Comparison of ENCODE assay signal across 9 cellular contexts in the genomic region with DNA sequence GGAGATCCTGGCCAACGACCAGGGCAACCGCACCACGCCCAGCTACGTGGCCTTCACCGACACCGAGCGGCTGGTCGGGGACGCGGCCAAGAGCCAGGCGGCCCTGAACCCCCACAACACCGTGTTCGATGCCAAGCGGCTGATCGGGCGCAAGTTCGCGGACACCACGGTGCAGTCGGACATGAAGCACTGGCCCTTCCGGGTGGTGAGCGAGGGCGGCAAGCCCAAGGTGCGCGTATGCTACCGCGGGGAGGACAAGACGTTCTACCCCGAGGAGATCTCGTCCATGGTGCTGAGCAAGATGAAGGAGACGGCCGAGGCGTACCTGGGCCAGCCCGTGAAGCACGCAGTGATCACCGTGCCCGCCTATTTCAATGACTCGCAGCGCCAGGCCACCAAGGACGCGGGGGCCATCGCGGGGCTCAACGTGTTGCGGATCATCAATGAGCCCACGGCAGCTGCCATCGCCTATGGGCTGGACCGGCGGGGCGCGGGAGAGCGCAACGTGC. TPM values are rescaled to one million over a fixed set of nuclear protein-coding genes. Genes with fewer than 3 reads are reported as not detected.
A peak's percentile ranks its signal among the peaks of the same experiment; 100 is the strongest.
DNase-seq lines count a peak whose midpoint lies in the region; ATAC-seq, FAIRE-seq and TF ChIP-seq lines count a peak whose summit lies in the region.
"Not testable (repeated sequence)": the region's sequence is repeated elsewhere in the genome, so short reads cannot be mapped to it uniquely, and the experiment has no call there.
"Had no signal": no experiment of that assay in that cellular context is flagged by ENCODE, and none has a peak within 500 bp of the region (broad histone marks: within the 10 kb centered on the region; RNA-seq: fewer than 3 reads in every experiment).

No MANE protein-coding gene starts in this region.

- CTCF ChIA-PET in activated CD8-positive, alpha-beta memory T cell treated with anti-CD3 and anti-CD28 coated beads, Interleukin-2, amount 10 ng/mL, durations not matched to agents 7 days and 5 days (lab: Charles Lee) = interaction anchor here (1.5 to 1.6 kb wide), 2 partner anchors 37 to 214 kb away, joined by 6 to 9 read pairs; no protein-coding TSS in a partner anchor

- peak overlapping the region; percentile 74 for H3K4me3 Mint-ChIP-seq in activated CD8-positive, alpha-beta memory T cell treated with anti-CD3 and anti-CD28 coated beads, Interleukin-2, amount 10 ng/mL, durations not matched to agents 7 days and 5 days
- peak overlapping the region; percentile 77 for H3K4me3 Mint-ChIP-seq in dendritic cell treated with granulocyte-macrophage colony-stimulating factor and Interleukin-4, amounts not matched to agents 40 ng/mL and 50 ng/mL, for 4 days
- H3K4me3 Mint-ChIP-seq in type B pancreatic cell = peak overlapping the region; percentile 83

- peak overlapping the region; percentile 81 for H3K9ac ChIP-seq in GM23248
- not testable (repeated sequence) for H3K9ac ChIP-seq in HUES64 (ENCODE audit: low read depth, low read length); iPS-18a (ENCODE audit: low read length)

- in situ Hi-C loops in GM23248 (cut with MboI) = not testable (repeated sequence)

- H3K36me3 ChIP-seq in GM23248 (ENCODE audit: low read depth); HUES64 (ENCODE audit: insufficient read depth, low read length); iPS-18a (ENCODE audit: control insufficient read depth, low read depth, low read length); pancreas: not testable (repeated sequence)

- not testable (repeated sequence) for H4K20me1 ChIP-seq in GM23248 (ENCODE audit: insufficient read depth)

- H3K27me3 ChIP-seq in GM23248 (replicated peaks; ENCODE audit: insufficient read depth); pancreas: not testable (repeated sequence)
- H3K27me3 ChIP-seq in HUES64 (ENCODE audit: insufficient read depth, low read length) = peaks cover 46% of the 10 kb centered on the region
- H3K27me3 ChIP-seq in iPS-18a (ENCODE audit: control insufficient read depth, insufficient read depth, low read length) = peaks cover 30% of the 10 kb centered on the region

- TF ChIP-seq CTCF in GM12875 (IDR thresholded peaks at IDR 0.05; ENCODE audit: borderline replicate concordance, insufficient read depth, low read depth, low read length); pancreas (IDR thresholded peaks at IDR 0.05); type B pancreatic cell (conservative IDR thresholded peaks at IDR 0.05): not testable (repeated sequence)

- H3K27me3 Mint-ChIP-seq in activated CD8-positive, alpha-beta memory T cell treated with anti-CD3 and anti-CD28 coated beads, Interleukin-2, amount 10 ng/mL, durations not matched to agents 7 days and 5 days = peaks cover 29% of the 10 kb centered on the region
- not testable (repeated sequence) for H3K27me3 Mint-ChIP-seq in dendritic cell treated with granulocyte-macrophage colony-stimulating factor and Interleukin-4, amounts not matched to agents 40 ng/mL and 50 ng/mL, for 4 days
- H3K27me3 Mint-ChIP-seq in type B pancreatic cell = peaks cover 65% of the 10 kb centered on the region

- H3K4me3 ChIP-seq in GM12875 (ENCODE audit: low read depth, low read length) (peak overlapping the region; percentile 52), GM23248 (peak overlapping the region; percentile 79), HUES64 (ENCODE audit: low read length) (peak overlapping the region; percentile 52), iPS-18a (ENCODE audit: low read length) (peak overlapping the region; percentile 86), pancreas (peak overlapping the region in 3 of 4 donors; percentile 18 to 70 (median 47))

- intact Hi-C loops in dendritic cell treated with granulocyte-macrophage colony-stimulating factor and Interleukin-4, amounts not matched to agents 40 ng/mL and 50 ng/mL, for 4 days (cut with micrococcal nuclease); pancreas (cut with DNase I): not testable (repeated sequence)

- not testable (repeated sequence) for H3K4me1 ChIP-seq in GM23248 (ENCODE audit: insufficient read depth); HUES64 (ENCODE audit: insufficient read depth, low read length); iPS-18a (ENCODE audit: control insufficient read depth, low read depth, low read length); pancreas

- peak; percentile 37 for ATAC-seq in activated CD8-positive, alpha-beta memory T cell treated with anti-CD3 and anti-CD28 coated beads, Interleukin-2, amount 10 ng/mL, durations not matched to agents 7 days and 5 days
- peak; percentile 61 to 74 (median 68) for ATAC-seq in pancreas

- H3K27ac ChIP-seq in GM23248; HUES64 (ENCODE audit: low read depth, low read length); iPS-18a (ENCODE audit: low read length): not testable (repeated sequence)
- peak overlapping the region in 1 of 4 donors; percentile 41 for H3K27ac ChIP-seq in pancreas

- not testable (repeated sequence) for H3F3A ChIP-seq in GM23248 (ENCODE audit: insufficient read depth)

- not testable (repeated sequence) for H3K4me1 Mint-ChIP-seq in activated CD8-positive, alpha-beta memory T cell treated with anti-CD3 and anti-CD28 coated beads, Interleukin-2, amount 10 ng/mL, durations not matched to agents 7 days and 5 days; type B pancreatic cell (ENCODE audit: unreplicated experiment)
- H3K4me1 Mint-ChIP-seq in dendritic cell treated with granulocyte-macrophage colony-stimulating factor and Interleukin-4, amounts not matched to agents 40 ng/mL and 50 ng/mL, for 4 days (ENCODE audit: low read depth) = peaks cover 49% of the 10 kb centered on the region

- not testable (repeated sequence) for H3K36me3 Mint-ChIP-seq in activated CD8-positive, alpha-beta memory T cell treated with anti-CD3 and anti-CD28 coated beads, Interleukin-2, amount 10 ng/mL, durations not matched to agents 7 days and 5 days; type B pancreatic cell
- H3K36me3 Mint-ChIP-seq in dendritic cell treated with granulocyte-macrophage colony-stimulating factor and Interleukin-4, amounts not matched to agents 40 ng/mL and 50 ng/mL, for 4 days (ENCODE audit: low read depth) = peaks cover 49% of the 10 kb centered on the region

- not testable (repeated sequence) for H3K79me2 ChIP-seq in GM23248 (ENCODE audit: insufficient read depth)

- peak overlapping the region; percentile 62; the same call in 1 of the 2 replicates for H2AFZ ChIP-seq in GM23248

- H3K27ac Mint-ChIP-seq in activated CD8-positive, alpha-beta memory T cell treated with anti-CD3 and anti-CD28 coated beads, Interleukin-2, amount 10 ng/mL, durations not matched to agents 7 days and 5 days; type B pancreatic cell: not testable (repeated sequence)
- peak overlapping the region; percentile 87 for H3K27ac Mint-ChIP-seq in dendritic cell treated with granulocyte-macrophage colony-stimulating factor and Interleukin-4, amounts not matched to agents 40 ng/mL and 50 ng/mL, for 4 days

- H3K9me3 ChIP-seq in GM23248 (ENCODE audit: low read depth); HUES64 (ENCODE audit: insufficient read depth, low read depth, low read length); iPS-18a (ENCODE audit: control insufficient read depth, low read depth, low read length); pancreas: not testable (repeated sequence)

- WGBS in GM23248 (ENCODE audit: low coverage in 1 of 2, low lambda C conversion rate in 2 of 2, missing lambda C conversion rate in 2 of 2), 2 experiments = 4 to 5% methylated on average over 21 to 23 of the region's 53 CpGs
- WGBS in HUES64 = 4% methylated on average over 40 of the region's 53 CpGs
- WGBS in pancreas, 2 donors = 4 to 11% methylated on average over 31 to 42 of the region's 53 CpGs

- FAIRE-seq in pancreas (lab: Jason Lieb, UNC) = not testable (repeated sequence)

- H3K9me2 ChIP-seq in GM23248 (ENCODE audit: insufficient read depth) = not testable (repeated sequence)

- H3K4me2 ChIP-seq in GM23248 (ENCODE audit: unreplicated experiment) = not testable (repeated sequence)

- H3K9me3 Mint-ChIP-seq in activated CD8-positive, alpha-beta memory T cell treated with anti-CD3 and anti-CD28 coated beads, Interleukin-2, amount 10 ng/mL, durations not matched to agents 7 days and 5 days (ENCODE audit: low read depth); dendritic cell treated with granulocyte-macrophage colony-stimulating factor and Interleukin-4, amounts not matched to agents 40 ng/mL and 50 ng/mL, for 4 days; type B pancreatic cell: not testable (repeated sequence)

- DNase-seq in GM23248 (peak; percentile 24), pancreas (peak in 4 of 6 donors; percentile 33 to 68 (median 52))
- not testable (repeated sequence) for DNase-seq in activated CD8-positive, alpha-beta memory T cell treated with anti-CD3 and anti-CD28 coated beads, Interleukin-2, amount 10 ng/mL, durations not matched to agents 7 days and 5 days; type B pancreatic cell (ENCODE audit: extremely low spot score, unreplicated experiment)

RNA-seq across cellular contexts. Expression of a gene that starts 0.5 kb away (rescaled TPM):
- total RNA-seq in GM23248 (2014; rRNA removed; shearing (Covaris generic)) = not detected in 2 replicates
- polyA plus RNA-seq in GM23248 (2016; fragmentation: Nextera tagmentation; extraction: Ambion mirVana) (0.13 and 0.23 TPM in 2 replicates), pancreas (1 to 10 TPM; 1.6 to 3.4 TPM)
- polyA plus RNA-seq in HUES64 (2013, experiment 1 of 2) = not detected
- polyA plus RNA-seq in HUES64 (2013, experiment 2 of 2) = not detected
- total RNA-seq in activated CD8-positive, alpha-beta memory T cell treated with anti-CD3 and anti-CD28 coated beads, Interleukin-2, amount 10 ng/mL, durations not matched to agents 7 days and 5 days = 1 to 10 TPM in 1 of 2 experiments, under 1 TPM in 1; 0.47 to 1.1 TPM
- total RNA-seq in pancreas (1 to 10 TPM in 3 of 6 donors, under 1 TPM in 3; 0.19 to 2.2 (median 0.91) TPM), type B pancreatic cell (ENCODE audit: low replicate concordance) (0.77 and 1.0 TPM in 2 replicates)

RNA-seq across cellular contexts. Expression of a gene that starts 19.5 kb away (rescaled TPM):
- total RNA-seq in GM23248 (2014; rRNA removed; shearing (Covaris generic)) = not detected in 2 replicates
- polyA plus RNA-seq in GM23248 (2016; fragmentation: Nextera tagmentation; extraction: Ambion mirVana) (not detected in 2 replicates), pancreas (1 to 10 TPM; 2.1 to 3.1 TPM)
- polyA plus RNA-seq in HUES64 (2013, experiment 1 of 2) = 0.20 TPM
- 0.89 TPM for polyA plus RNA-seq in HUES64 (2013, experiment 2 of 2)
- under 1 TPM in 1 of 2 experiments, not detected in 1; 0.35 TPM for total RNA-seq in activated CD8-positive, alpha-beta memory T cell treated with anti-CD3 and anti-CD28 coated beads, Interleukin-2, amount 10 ng/mL, durations not matched to agents 7 days and 5 days
- total RNA-seq in pancreas (10 to 100 TPM in 3 of 6 donors, 1 to 10 TPM in 3; 2.0 to 32.7 (median 7.6) TPM), type B pancreatic cell (ENCODE audit: low replicate concordance) (0.62 and 2.1 TPM in 2 replicates)

RNA-seq across cellular contexts. Expression of a gene that starts 24.8 kb away (rescaled TPM):
- not detected in 2 replicates for total RNA-seq in GM23248 (2014; rRNA removed; shearing (Covaris generic))
- not detected in 2 replicates for polyA plus RNA-seq in GM23248 (2016; fragmentation: Nextera tagmentation; extraction: Ambion mirVana)
- polyA plus RNA-seq in HUES64 (2013, experiment 1 of 2) = not detected
- not detected for polyA plus RNA-seq in HUES64 (2013, experiment 2 of 2)
- total RNA-seq in activated CD8-positive, alpha-beta memory T cell treated with anti-CD3 and anti-CD28 coated beads, Interleukin-2, amount 10 ng/mL, durations not matched to agents 7 days and 5 days = 1 to 10 TPM in 1 of 2 experiments, under 1 TPM in 1; 0.61 to 1.6 TPM
- 10 to 100 TPM in 2 of 6 donors, 1 to 10 TPM in 4; 2.0 to 23.1 (median 6.1) TPM for total RNA-seq in pancreas
- 1 to 10 TPM; 2.3 to 2.4 TPM for polyA plus RNA-seq in pancreas
- total RNA-seq in type B pancreatic cell (ENCODE audit: low replicate concordance) = 0.17 TPM in 1 of 2 replicates, not detected in the other
- total RNA-seq: lung microvascular endothelial cell had no signal
